ENCODE assay signal across 23 cellular contexts in genomic region chr11:48116437-48116836, GRCh38.
DNase-seq lines count a peak whose midpoint lies in the region; ATAC-seq, FAIRE-seq and TF ChIP-seq lines count a peak whose summit lies in the region.
"Had no signal": no experiment of that assay in that cellular context is flagged by ENCODE, and none has a peak within 500 bp of the region (broad histone marks: within the 10 kb centered on the region; RNA-seq: fewer than 3 reads in every experiment).

No MANE protein-coding gene starts in this region.

- H3K27ac ChIP-seq in Karpas-422 (ENCODE audit: low read length) (peak overlapping the region; percentile 39; the same call in 1 of the 2 replicates), foreskin keratinocyte (no peak overlapping the region), dorsolateral prefrontal cortex (no peak overlapping the region)
- H3K27ac ChIP-seq: BLaER1 had no signal

- DNase-seq in Karpas-422 (no peak), bronchial epithelial cell (ENCODE audit: low read depth) (peak; percentile 74), foreskin keratinocyte (peak; percentile 48 to 75), dorsolateral prefrontal cortex (no peak), HK-2 (ENCODE audit: unreplicated experiment) (no peak), foreskin fibroblast (no peak)
- DNase-seq: 8988T; BE2C; C1 segment of cervical spinal cord; CD4-positive, alpha-beta memory T cell; CD8-positive, alpha-beta memory T cell; COR-L47; DMS 273 treated with DMSO at 0.1 percent for 48 hours; DMS153; DMS79; DND-41; EL; GDM1 had no signal

- TF ChIP-seq CTCF in bronchial epithelial cell (IDR thresholded peaks at IDR 0.05; ENCODE audit: insufficient read depth, low read length, severe bottlenecking) (no peak), foreskin keratinocyte (conservative IDR thresholded peaks at IDR 0.05) (no peak), dorsolateral prefrontal cortex (IDR thresholded peaks at IDR 0.05 in 54 of 56, conservative IDR thresholded peaks at IDR 0.05 in 2 of 56; ENCODE audit: low read depth in 1 of 56, partially characterized antibody in 56 of 56) (no peak), foreskin fibroblast (IDR thresholded peaks at IDR 0.05; ENCODE audit: low read depth, low read length) (no peak)

- ATAC-seq in foreskin keratinocyte, result peak; percentile 61

- H3K79me2 ChIP-seq in Karpas-422 (ENCODE audit: low read length), result peaks cover 75% of the 10 kb centered on the region

- no peak overlapping the region for H3K4me2 ChIP-seq in Karpas-422 (ENCODE audit: low read depth, low read length, poor library complexity, severe bottlenecking)
- H3K4me2 ChIP-seq: BLaER1 had no signal

- no peaks in the 10 kb centered on the region for H4K20me1 ChIP-seq in Karpas-422 (ENCODE audit: insufficient read depth, low read depth, low read length)
- H4K20me1 ChIP-seq: BLaER1 had no signal

- no peak overlapping the region for H3K9ac ChIP-seq in Karpas-422 (ENCODE audit: low read length)
- H3K9ac ChIP-seq: BLaER1 had no signal

- H3K9me3 ChIP-seq in Karpas-422 (ENCODE audit: low read length), result peaks cover 28% of the 10 kb centered on the region
- H3K9me3 ChIP-seq: BE2C had no signal

- H3K4me3 ChIP-seq in Karpas-422 (ENCODE audit: low read length) (no peak overlapping the region), bronchial epithelial cell (ENCODE audit: low read depth, low read length) (no peak overlapping the region), dorsolateral prefrontal cortex (no peak overlapping the region), foreskin fibroblast (ENCODE audit: low read depth in 1 of 2, low read length in 2 of 2) (no peak overlapping the region)
- H3K4me3 ChIP-seq: BLaER1, GM12878 had no signal

- H3K27me3 ChIP-seq in Karpas-422 (ENCODE audit: low read length) (no peaks in the 10 kb centered on the region), bronchial epithelial cell (ENCODE audit: control insufficient read depth, insufficient read depth, low read length) (no peaks in the 10 kb centered on the region), foreskin keratinocyte (no peaks in the 10 kb centered on the region), dorsolateral prefrontal cortex (no peaks in the 10 kb centered on the region)
- H3K27me3 ChIP-seq: BE2C, BLaER1 had no signal

- intact Hi-C loops in dorsolateral prefrontal cortex (cut with DNase I), result no loop called here

- H3K9me2 ChIP-seq in Karpas-422 (replicated peaks; ENCODE audit: insufficient read depth, low read length), result no peaks in the 10 kb centered on the region

- no peak overlapping the region for H2AFZ ChIP-seq in Karpas-422 (ENCODE audit: low read length)

- no peaks in the 10 kb centered on the region for H3K4me1 ChIP-seq in Karpas-422 (ENCODE audit: low read length)
- no peaks in the 10 kb centered on the region for H3K4me1 ChIP-seq in foreskin keratinocyte
- H3K4me1 ChIP-seq: BE2C had no signal

- no peak for FAIRE-seq in bronchial epithelial cell (lab: Jason Lieb, UNC)
- FAIRE-seq: A204.1, GM12878, GM12892, GM18507 had no signal

- H3K36me3 ChIP-seq in Karpas-422 (ENCODE audit: insufficient read depth, low read length), result peaks cover 87% of the 10 kb centered on the region
- no peaks in the 10 kb centered on the region for H3K36me3 ChIP-seq in bronchial epithelial cell (ENCODE audit: control insufficient read depth, insufficient read depth, low read length)
- H3K36me3 ChIP-seq: BE2C had no signal

Comparison
In these comparisons a context has a peak if more than half of its experiments do, and no peak if none do; other contexts are left out.
1. DNase-seq: peak in bronchial epithelial cell (single experiment) and foreskin keratinocyte (2 of 2); none in Karpas-422 (single experiment), dorsolateral prefrontal cortex (0 of 10), HK-2 (single experiment) and foreskin fibroblast (0 of 2).